Comparison of ENCODE assay signal across 24 cellular contexts in the genomic region with DNA sequence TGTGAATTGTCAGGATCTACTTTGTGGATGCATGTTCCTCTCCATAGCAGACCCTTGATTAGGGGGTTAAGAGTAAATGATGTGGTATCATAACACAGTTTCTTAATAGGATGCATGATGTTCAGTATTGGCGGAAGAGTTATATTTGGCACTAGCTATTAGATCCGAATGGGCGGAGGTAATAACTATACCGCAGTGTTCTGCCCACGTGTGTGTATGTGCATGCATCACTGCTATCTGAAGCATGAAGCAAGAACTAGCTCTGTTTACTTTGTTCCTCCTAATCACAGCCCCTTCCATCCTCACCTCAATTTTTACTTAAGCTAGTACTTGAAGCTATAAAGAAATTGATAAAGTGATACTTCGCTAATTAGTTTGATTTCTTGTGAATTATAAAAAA.
"Had no signal": no experiment of that assay in that cellular context is flagged by ENCODE, and none has a peak within 500 bp of the region (broad histone marks: within the 10 kb centered on the region; RNA-seq: fewer than 3 reads in every experiment).

No MANE protein-coding gene starts in this region.

- H3K27ac ChIP-seq: breast epithelium, KMS-11 had no signal

- DNase-seq: activated CD4-positive, alpha-beta T cell treated with anti-CD3 and anti-CD28 coated beads for 48 hours; activated CD4-positive, alpha-beta T cell treated with anti-CD3 and anti-CD28 coated beads, Interleukin-2, amount 50 U/mL, for 4 hours; activated CD4-positive, CD25-positive, alpha-beta regulatory T cell treated with anti-CD3 and anti-CD28 coated beads, Interleukin-2, amount 50 U/mL, for 72 hours; activated CD8-positive, alpha-beta memory T cell treated with anti-CD3 and anti-CD28 coated beads, Interleukin-2, amount 50 U/mL, for 48 hours; activated CD8-positive, alpha-beta T cell treated with anti-CD3 and anti-CD28 coated beads, Interleukin-2, amount 10 ng/mL, durations not matched to agents 7 days and 5 days; activated effector memory CD4-positive, alpha-beta T cell treated with Interleukin-2 at 50 U/mL for 16 hours; activated naive CD4-positive, alpha-beta T cell; activated T-cell treated with anti-CD3 and anti-CD28 coated beads, Interleukin-2, amount 50 U/mL, for 1 hour; aorta; NCI-H1092; NCI-H1694; NCI-H2029; NCI-H2107; NCI-H2171 treated with DMSO at 0.1 percent for 48 hours; NCI-H446 treated with DMSO at 0.1 percent for 48 hours; NCI-H526 treated with DMSO at 0.1 percent for 48 hours; NCI-H82; SIG-M5; T-helper 17 cell; T-helper 9 cell had no signal

- H3K4me3 ChIP-seq: breast epithelium had no signal

- H3K36me3 ChIP-seq: breast epithelium had no signal

- H3K4me3 Mint-ChIP-seq: activated CD8-positive, alpha-beta T cell treated with anti-CD3 and anti-CD28 coated beads, Interleukin-2, amount 10 ng/mL, durations not matched to agents 7 days and 5 days; activated naive CD4-positive, alpha-beta T cell treated with anti-CD3 and anti-CD28 coated beads, Interleukin-2, amount 50 U/mL, for 24 hours; T-helper 17 cell; WTC11 had no signal

- ATAC-seq: activated CD8-positive, alpha-beta T cell treated with anti-CD3 and anti-CD28 coated beads, Interleukin-2, amount 10 ng/mL, durations not matched to agents 7 days and 5 days; T-helper 17 cell; WTC11 had no signal

- H3K9me3 ChIP-seq: breast epithelium had no signal

- H3K27me3 ChIP-seq: breast epithelium had no signal

- H3K4me2 ChIP-seq: KMS-11 had no signal

- H3K4me1 ChIP-seq: breast epithelium had no signal

- H3K27ac Mint-ChIP-seq: activated CD8-positive, alpha-beta T cell treated with anti-CD3 and anti-CD28 coated beads, Interleukin-2, amount 10 ng/mL, durations not matched to agents 7 days and 5 days; T-helper 17 cell; WTC11 had no signal

- H3K9me3 Mint-ChIP-seq: activated naive CD4-positive, alpha-beta T cell treated with anti-CD3 and anti-CD28 coated beads, Interleukin-2, amount 50 U/mL, for 24 hours had no signal

- H3K36me3 Mint-ChIP-seq: WTC11 had no signal

- H3K27me3 Mint-ChIP-seq: activated naive CD4-positive, alpha-beta T cell treated with anti-CD3 and anti-CD28 coated beads, Interleukin-2, amount 50 U/mL, for 24 hours; T-helper 17 cell had no signal
